Comparison of ENCODE assay signal across 16 cellular contexts in genomic region chrX:70437011-70437410, GRCh38. TPM values are rescaled to one million over a fixed set of nuclear protein-coding genes. Genes with fewer than 3 reads are reported as not detected.
DNase-seq lines count a peak whose midpoint lies in the region; ATAC-seq and TF ChIP-seq lines count a peak whose summit lies in the region.
"Had no signal": no experiment of that assay in that cellular context is flagged by ENCODE, and none has a peak within 500 bp of the region (broad histone marks: within the 10 kb centered on the region; RNA-seq: fewer than 3 reads in every experiment).

No MANE protein-coding gene starts in this region.

- no peak for ATAC-seq in upper lobe of left lung (ENCODE audit: low FRiP score in 2 of 2)
- ATAC-seq: Panc1, Right ventricle myocardium inferior had no signal

- H2AFZ ChIP-seq in KMS-11 (ENCODE audit: low read depth): no peak overlapping the region
- H2AFZ ChIP-seq in Karpas-422 (ENCODE audit: low read length): no peak overlapping the region

- no peak for TF ChIP-seq POLR2A in upper lobe of left lung (IDR thresholded peaks at IDR 0.05)

- peaks cover 26 to 59% (median 52%) of the 10 kb centered on the region in 10 experiments for H3K4me1 ChIP-seq in BLaER1 treated with 17β-estradiol and CSF1 and Interleukin-3, amounts not matched to agents 10 nM and 100 nM
- peaks cover 56% of the 10 kb centered on the region for H3K4me1 ChIP-seq in KMS-11 (ENCODE audit: low read depth, poor library complexity, severe bottlenecking)
- H3K4me1 ChIP-seq in Karpas-422 (ENCODE audit: low read length): peaks cover 20% of the 10 kb centered on the region
- H3K4me1 ChIP-seq in upper lobe of left lung: peaks cover 0 to 3% (median 0%) of the 10 kb centered on the region in 4 donors

- H3K4me3 ChIP-seq in BLaER1 treated with 17β-estradiol and CSF1 and Interleukin-3, amounts not matched to agents 10 nM and 100 nM: no peak overlapping the region
- no peak overlapping the region for H3K4me3 ChIP-seq in KMS-11 (IDR thresholded peaks at IDR 0.05; ENCODE audit: insufficient read depth, low read depth, low read length)
- H3K4me3 ChIP-seq in fibroblast of pulmonary artery (replicated peaks; ENCODE audit: low read depth, low read length): no peak overlapping the region
- H3K4me3 ChIP-seq in Karpas-422 (ENCODE audit: low read length): no peak overlapping the region
- no peak overlapping the region for H3K4me3 ChIP-seq in upper lobe of left lung

- H3K9ac ChIP-seq in BLaER1 treated with 17β-estradiol and CSF1 and Interleukin-3, amounts not matched to agents 10 nM and 100 nM: peak overlapping the region in 3 of 11 experiments; percentile 6 to 41 (median 39); a peak in 3 of 22 replicates
- no peak overlapping the region for H3K9ac ChIP-seq in KMS-11
- no peak overlapping the region for H3K9ac ChIP-seq in Karpas-422 (ENCODE audit: low read length)

- no peaks in the 10 kb centered on the region for H3K9me2 ChIP-seq in Karpas-422 (replicated peaks; ENCODE audit: insufficient read depth, low read length)

- H3K4me2 ChIP-seq in BLaER1 treated with 17β-estradiol and CSF1 and Interleukin-3, amounts not matched to agents 10 nM and 100 nM: peak overlapping the region in 9 of 11 experiments; percentile 69 to 95 (median 84); a peak in 16 of 22 replicates
- H3K4me2 ChIP-seq in KMS-11 (peak overlapping the region; percentile 63), Karpas-422 (ENCODE audit: low read depth, low read length, poor library complexity, severe bottlenecking) (no peak overlapping the region)

- no peaks in the 10 kb centered on the region; a peak in 2 of 22 replicates for H4K20me1 ChIP-seq in BLaER1 treated with 17β-estradiol and CSF1 and Interleukin-3, amounts not matched to agents 10 nM and 100 nM
- H4K20me1 ChIP-seq in KMS-11 (ENCODE audit: insufficient read depth) (no peaks in the 10 kb centered on the region), Karpas-422 (ENCODE audit: insufficient read depth, low read depth, low read length) (no peaks in the 10 kb centered on the region)

- H3K9me3 ChIP-seq in BLaER1 treated with 17β-estradiol and CSF1 and Interleukin-3, amounts not matched to agents 10 nM and 100 nM (replicated peaks in 1 of 11): no peaks in the 10 kb centered on the region; a peak in 1 of 22 replicates
- H3K9me3 ChIP-seq in Karpas-422 (ENCODE audit: low read length): no peaks in the 10 kb centered on the region
- no peaks in the 10 kb centered on the region for H3K9me3 ChIP-seq in upper lobe of left lung

- H3K79me2 ChIP-seq in KMS-11 (ENCODE audit: insufficient read depth, low read depth) (no peaks in the 10 kb centered on the region), Karpas-422 (ENCODE audit: low read length) (no peaks in the 10 kb centered on the region)

- DNase-seq in SK-MEL-5 (ENCODE audit: low read depth, low spot score) (peak; percentile 14), fibroblast of pulmonary artery (ENCODE audit: low read depth) (peak; percentile 49), Karpas-422 (no peak), anterior cingulate cortex (lab: John Stamatoyannopoulos, UW) (no peak), upper lobe of left lung (no peak)
- DNase-seq: AML-193; CD4-positive, CD25-positive, alpha-beta regulatory T cell; DND-41; GDM1; Kasumi-1; NCI-H1092 treated with DMSO at 0.1 percent for 48 hours; NCI-H1694 had no signal

- H3K27ac ChIP-seq in BLaER1 treated with 17β-estradiol and CSF1 and Interleukin-3, amounts not matched to agents 10 nM and 100 nM: peak overlapping the region in 9 of 11 experiments; percentile 20 to 87 (median 82); a peak in 16 of 22 replicates
- H3K27ac ChIP-seq in KMS-11: peak overlapping the region; percentile 35
- no peak overlapping the region for H3K27ac ChIP-seq in Karpas-422 (ENCODE audit: low read length)
- no peak overlapping the region for H3K27ac ChIP-seq in upper lobe of left lung

- peaks cover 67 to 89% (median 84%) of the 10 kb centered on the region in 11 experiments for H3K27me3 ChIP-seq in BLaER1 treated with 17β-estradiol and CSF1 and Interleukin-3, amounts not matched to agents 10 nM and 100 nM
- H3K27me3 ChIP-seq in KMS-11 (ENCODE audit: insufficient read depth, low read depth) (no peaks in the 10 kb centered on the region), Karpas-422 (ENCODE audit: low read length) (no peaks in the 10 kb centered on the region), upper lobe of left lung (peaks cover 0 to 9% (median 0%) of the 10 kb centered on the region in 4 donors)

- 39 to 42% methylated on average over 2 of the region's 2 CpGs for WGBS in upper lobe of left lung, 2 donors

- no peaks in the 10 kb centered on the region for H3K36me3 ChIP-seq in BLaER1 treated with 17β-estradiol and CSF1 and Interleukin-3, amounts not matched to agents 10 nM and 100 nM
- H3K36me3 ChIP-seq in KMS-11 (ENCODE audit: insufficient read depth) (no peaks in the 10 kb centered on the region), Karpas-422 (ENCODE audit: insufficient read depth, low read length) (no peaks in the 10 kb centered on the region), upper lobe of left lung (no peaks in the 10 kb centered on the region)

- in situ Hi-C loops in SK-MEL-5 (cut with HindIII; ENCODE audit: low pct_unique_long_range_greater_than_20kb, low sequenced_read_pairs): no loop called here

- no peak for TF ChIP-seq EP300 in upper lobe of left lung (IDR thresholded peaks at IDR 0.05)

- no peak for TF ChIP-seq CTCF in KMS-11 (conservative IDR thresholded peaks at IDR 0.05; ENCODE audit: low read depth, low read length)
- no peak for TF ChIP-seq CTCF in fibroblast of pulmonary artery (IDR thresholded peaks at IDR 0.05; ENCODE audit: low read length, missing control alignments)
- no peak for TF ChIP-seq CTCF in upper lobe of left lung (IDR thresholded peaks at IDR 0.05)

RNA-seq across cellular contexts. Expression of gene DLG3, which starts 7.6 kb away (rescaled TPM):
- 0.64 and 2.5 TPM in 2 replicates for total RNA-seq in SK-MEL-5 (2014; rRNA removed; shearing (Covaris generic))
- 0.96 and 5.2 TPM in 2 replicates for polyA plus RNA-seq in SK-MEL-5 (2015; cell fraction: cytosol; rRNA removed)
- 1.6 and 4.4 TPM in 2 replicates for polyA plus RNA-seq in SK-MEL-5 (2015; cell fraction: nucleus; rRNA removed)
- 14.5 and 24.6 TPM in 2 replicates for total RNA-seq in Karpas-422 (2014; rRNA removed; shearing (Covaris generic); ENCODE audit: low replicate concordance)
- 10 to 100 TPM; 11.2 to 29.9 (median 16.6) TPM for total RNA-seq in upper lobe of left lung

RNA-seq across cellular contexts. Expression of gene GDPD2, which starts 13.9 kb away (rescaled TPM):
- total RNA-seq in SK-MEL-5 (2014; rRNA removed; shearing (Covaris generic)): not detected in 2 replicates
- not detected in 2 replicates for polyA plus RNA-seq in SK-MEL-5 (2015; cell fraction: cytosol; rRNA removed)
- polyA plus RNA-seq in SK-MEL-5 (2015; cell fraction: nucleus; rRNA removed): 1.2 TPM in 1 of 2 replicates, not detected in the other
- not detected in 2 replicates for total RNA-seq in Karpas-422 (2014; rRNA removed; shearing (Covaris generic); ENCODE audit: low replicate concordance)
- not detected for total RNA-seq in upper lobe of left lung
- total RNA-seq: CD4-positive, CD25-positive, alpha-beta regulatory T cell; Right ventricle myocardium inferior had no signal
- polyA plus RNA-seq: CD4-positive, CD25-positive, alpha-beta regulatory T cell had no signal

Comparison
In these comparisons a context has a peak if more than half of its experiments do, and no peak if none do; other contexts are left out.
1. H3K27ac ChIP-seq: peak in BLaER1 treated with 17β-estradiol and CSF1 and Interleukin-3, amounts not matched to agents 10 nM and 100 nM (9 of 11) and KMS-11 (single experiment); none in Karpas-422 (single experiment) and upper lobe of left lung (0 of 4).
2. DNase-seq: peak in SK-MEL-5 (single experiment) and fibroblast of pulmonary artery (single experiment); none in Karpas-422 (single experiment), anterior cingulate cortex (0 of 58) and upper lobe of left lung (0 of 2).